ENCODE assay signal across 21 cellular contexts in genomic region chr11:65309006-65309405, GRCh38. TPM values are rescaled to one million over a fixed set of nuclear protein-coding genes. Genes with fewer than 3 reads are reported as not detected.
DNase-seq lines count a peak whose midpoint lies in the region; ATAC-seq, FAIRE-seq and TF ChIP-seq lines count a peak whose summit lies in the region.
"Had no signal": no experiment of that assay in that cellular context is flagged by ENCODE, and none has a peak within 500 bp of the region (broad histone marks: within the 10 kb centered on the region; RNA-seq: fewer than 3 reads in every experiment).

No MANE protein-coding gene starts in this region.

- POLR2A ChIA-PET in K562 (lab: Yijun Ruan, JAX) = interaction anchor here (0.9 to 1.2 kb wide), 3 partner anchors 11 to 34 kb away, joined by 3 to 6 read pairs (median 3); no protein-coding TSS in a partner anchor

- peak overlapping the region; percentile 65 for H3K27ac Mint-ChIP-seq in activated naive CD4-positive, alpha-beta T cell treated with anti-CD3 and anti-CD28 coated beads, Interleukin-2, amount 50 U/mL, for 24 hours
- H3K27ac Mint-ChIP-seq in activated naive CD4-positive, alpha-beta T cell treated with anti-CD3 and anti-CD28 coated beads, Interleukin-2, amount 10 ng/mL, durations not matched to agents 7 days and 5 days = no peak overlapping the region
- H3K27ac Mint-ChIP-seq: activated CD4-positive, alpha-beta T cell treated with anti-CD3 and anti-CD28 coated beads, Interleukin-2, amount 10 ng/mL, durations not matched to agents 7 days and 5 days had no signal

- intact Hi-C loops in K562 (cut with micrococcal nuclease) = no loop called here
- intact Hi-C loops in left lung (cut with DNase I) = no loop called here
- intact Hi-C loops in thyroid gland (cut with DNase I) = no loop called here

- peak; percentile 12; the same call in 1 of the 3 replicates for ATAC-seq in K562
- ATAC-seq in left lung = no peak
- no peak for ATAC-seq in GM18517 (IDR thresholded peaks at IDR 0.05; ENCODE audit: unreplicated experiment)
- ATAC-seq: foreskin keratinocyte had no signal

- WGBS in K562 (ENCODE audit: insufficient coverage, low coverage, missing lambda C conversion rate) = 44% methylated on average over 5 of the region's 5 CpGs
- 55 to 60% methylated on average over 5 of the region's 5 CpGs for WGBS in thyroid gland, 2 donors

- H3K36me3 Mint-ChIP-seq in activated naive CD4-positive, alpha-beta T cell treated with anti-CD3 and anti-CD28 coated beads, Interleukin-2, amount 50 U/mL, for 24 hours = peaks cover 2% of the 10 kb centered on the region
- H3K36me3 Mint-ChIP-seq in activated naive CD4-positive, alpha-beta T cell treated with anti-CD3 and anti-CD28 coated beads, Interleukin-2, amount 10 ng/mL, durations not matched to agents 7 days and 5 days = peaks cover 4% of the 10 kb centered on the region

- no TSS peak for BruUV-seq in K562 (replicated peaks; lab: Mats Ljungman, UMichigan)

- H3K4me3 Mint-ChIP-seq in activated naive CD4-positive, alpha-beta T cell treated with anti-CD3 and anti-CD28 coated beads, Interleukin-2, amount 50 U/mL, for 24 hours = no peak overlapping the region
- H3K4me3 Mint-ChIP-seq in activated naive CD4-positive, alpha-beta T cell treated with anti-CD3 and anti-CD28 coated beads, Interleukin-2, amount 10 ng/mL, durations not matched to agents 7 days and 5 days = no peak overlapping the region
- H3K4me3 Mint-ChIP-seq: activated CD4-positive, alpha-beta T cell treated with anti-CD3 and anti-CD28 coated beads, Interleukin-2, amount 10 ng/mL, durations not matched to agents 7 days and 5 days had no signal

- no peaks in the 10 kb centered on the region for H3K79me2 ChIP-seq in K562 (ENCODE audit: control insufficient read depth, insufficient read depth, low read length)

- H3K9me3 Mint-ChIP-seq in activated naive CD4-positive, alpha-beta T cell treated with anti-CD3 and anti-CD28 coated beads, Interleukin-2, amount 50 U/mL, for 24 hours = no peaks in the 10 kb centered on the region
- H3K9me3 Mint-ChIP-seq in activated naive CD4-positive, alpha-beta T cell treated with anti-CD3 and anti-CD28 coated beads, Interleukin-2, amount 10 ng/mL, durations not matched to agents 7 days and 5 days = no peaks in the 10 kb centered on the region
- H3K9me3 Mint-ChIP-seq: activated CD4-positive, alpha-beta T cell treated with anti-CD3 and anti-CD28 coated beads, Interleukin-2, amount 10 ng/mL, durations not matched to agents 7 days and 5 days had no signal

- H3K4me3 ChIP-seq in K562 (no peak overlapping the region), left lung (no peak overlapping the region), thyroid gland (replicated peaks in 1 of 3) (no peak overlapping the region)
- H3K4me3 ChIP-seq: lung, ovary had no signal

- no peak for FAIRE-seq in K562 (lab: Jason Lieb, UNC)
- FAIRE-seq: astrocyte, HTR-8/SVneo had no signal

- H3K27ac ChIP-seq in K562 (ENCODE audit: extremely low read depth, low read depth, low read length) = no peak overlapping the region
- H3K27ac ChIP-seq in left lung = peak overlapping the region; percentile 33 to 80
- peak overlapping the region; percentile 84 to 99 (median 96) for H3K27ac ChIP-seq in thyroid gland
- H3K27ac ChIP-seq: C4-2B, foreskin keratinocyte, ovary had no signal

- no peak overlapping the region for H3K9ac ChIP-seq in K562 (ENCODE audit: insufficient read depth in 1 of 2, low read depth in 2 of 2, low read length in 2 of 2)

- H3K4me2 ChIP-seq in K562 (ENCODE audit: insufficient read depth, low read length) = no peak overlapping the region

- no peaks in the 10 kb centered on the region for H3K9me3 ChIP-seq in K562 (replicated peaks; ENCODE audit: control insufficient read depth, insufficient read depth, low read depth, low read length)
- no peaks in the 10 kb centered on the region for H3K9me3 ChIP-seq in left lung
- H3K9me3 ChIP-seq in thyroid gland = no peaks in the 10 kb centered on the region
- H3K9me3 ChIP-seq: ovary had no signal

- DNase-seq in activated naive CD4-positive, alpha-beta T cell treated with anti-CD3 and anti-CD28 coated beads, Interleukin-2, amount 10 ng/mL, durations not matched to agents 7 days and 5 days = no peak
- DNase-seq in K562 (ENCODE audit: extremely low read depth in 1 of 4, low spot score in 3 of 4) (no peak), left lung (peak in 1 of 2 donors; percentile 28), thyroid gland (no peak), GDM1 (lab: John Stamatoyannopoulos, UW) (no peak), NCI-H2029 (lab: John Stamatoyannopoulos, UW) (no peak)
- DNase-seq: 8988T; activated CD4-positive, alpha-beta T cell treated with anti-CD3 and anti-CD28 coated beads, Interleukin-2, amount 10 ng/mL, durations not matched to agents 7 days and 5 days; activated naive CD4-positive, alpha-beta T cell; foreskin keratinocyte; NCI-H1417 treated with DMSO at 0.1 percent for 48 hours; NCI-H2171; NCI-H748 treated with DMSO at 0.1 percent for 48 hours; ovary; stimulated activated CD4-positive, alpha-beta T cell treated with anti-CD3 and anti-CD28 coated beads, Interleukin-4, amount 100 ng/mL, for 24 hours had no signal

- TF ChIP-seq CTCF in K562 (IDR thresholded peaks at IDR 0.05 in 2 of 3, conservative IDR thresholded peaks at IDR 0.05 in 1 of 3; ENCODE audit: insufficient read depth in 2 of 3, low read depth in 1 of 3, low read length in 3 of 3) (no peak), left lung (IDR thresholded peaks at IDR 0.05) (no peak), thyroid gland (IDR thresholded peaks at IDR 0.05) (no peak)

- peaks cover 5 to 26% of the 10 kb centered on the region in 2 experiments; a peak in 3 of 5 replicates for H3K4me1 ChIP-seq in K562 (replicated peaks in 1 of 2; ENCODE audit: control insufficient read depth in 2 of 2, insufficient read depth in 2 of 2, low read length in 2 of 2)
- H3K4me1 ChIP-seq in left lung = peaks cover 19 to 69% of the 10 kb centered on the region in 2 donors
- peaks cover 78 to 100% of the 10 kb centered on the region in 2 donors for H3K4me1 ChIP-seq in thyroid gland
- H3K4me1 ChIP-seq: foreskin keratinocyte had no signal

- no peaks in the 10 kb centered on the region for H4K20me1 ChIP-seq in K562 (replicated peaks; ENCODE audit: control insufficient read depth, insufficient read depth, low read length)

- CTCF ChIA-PET in activated naive CD4-positive, alpha-beta T cell treated with anti-CD3 and anti-CD28 coated beads, Interleukin-2, amount 10 ng/mL, durations not matched to agents 7 days and 5 days (lab: Charles Lee) = no interaction called here
- CTCF ChIA-PET in K562 (lab: Yijun Ruan, JAX; ENCODE audit: low intra/inter-chr PET ratio) = no interaction called here

- in situ Hi-C loops in K562 (cut with MboI) = no loop called here

- H3K27me3 ChIP-seq in K562 (ENCODE audit: control insufficient read depth in 2 of 2, insufficient read depth in 2 of 2, low read length in 2 of 2) = no peaks in the 10 kb centered on the region
- peaks cover 0 to 6% of the 10 kb centered on the region in 2 donors for H3K27me3 ChIP-seq in left lung
- no peaks in the 10 kb centered on the region for H3K27me3 ChIP-seq in thyroid gland
- H3K27me3 ChIP-seq: foreskin keratinocyte, ovary had no signal

- no peak for TF ChIP-seq RAD21 in K562 (CRISPR knock-in tag; conservative IDR thresholded peaks at IDR 0.05 in 1 of 2, IDR thresholded peaks at IDR 0.05 in 1 of 2)

- H3K4me1 Mint-ChIP-seq in activated naive CD4-positive, alpha-beta T cell treated with anti-CD3 and anti-CD28 coated beads, Interleukin-2, amount 50 U/mL, for 24 hours = peaks cover under 1% of the 10 kb centered on the region
- H3K4me1 Mint-ChIP-seq in activated naive CD4-positive, alpha-beta T cell treated with anti-CD3 and anti-CD28 coated beads, Interleukin-2, amount 10 ng/mL, durations not matched to agents 7 days and 5 days = no peaks in the 10 kb centered on the region
- H3K4me1 Mint-ChIP-seq: activated CD4-positive, alpha-beta T cell treated with anti-CD3 and anti-CD28 coated beads, Interleukin-2, amount 10 ng/mL, durations not matched to agents 7 days and 5 days had no signal

- TF ChIP-seq EP300 in K562 (IDR thresholded peaks at IDR 0.05; ENCODE audit: low read length) = no peak

- TF ChIP-seq POLR2A in K562 (conservative IDR thresholded peaks at IDR 0.05) (no peak), thyroid gland (IDR thresholded peaks at IDR 0.05) (no peak)

- H3K27me3 Mint-ChIP-seq in activated naive CD4-positive, alpha-beta T cell treated with anti-CD3 and anti-CD28 coated beads, Interleukin-2, amount 50 U/mL, for 24 hours = no peaks in the 10 kb centered on the region
- H3K27me3 Mint-ChIP-seq in activated naive CD4-positive, alpha-beta T cell treated with anti-CD3 and anti-CD28 coated beads, Interleukin-2, amount 10 ng/mL, durations not matched to agents 7 days and 5 days = peaks cover 11% of the 10 kb centered on the region

- H2AFZ ChIP-seq in K562 (ENCODE audit: low read depth, low read length) = no peak overlapping the region

- no peaks in the 10 kb centered on the region for H3K9me1 ChIP-seq in K562 (ENCODE audit: control insufficient read depth, insufficient read depth, low read length)

- H3K36me3 ChIP-seq in K562 (ENCODE audit: control insufficient read depth, insufficient read depth, low read length) (peaks cover 1% of the 10 kb centered on the region; the same call in 1 of the 3 replicates), left lung (no peaks in the 10 kb centered on the region), thyroid gland (no peaks in the 10 kb centered on the region)
- H3K36me3 ChIP-seq: ovary had no signal

RNA-seq across cellular contexts. Expression of gene CDC42EP2, which starts 5.7 kb away (rescaled TPM):
- total RNA-seq in K562 (2011; cell fraction: chromatin; rRNA removed; ENCODE audit: low replicate concordance) = 5.1 and 29.5 TPM in 2 replicates
- 17.6 and 26.3 TPM in 2 replicates for total RNA-seq in K562 (2011; cell fraction: nucleolus; rRNA removed)
- 11.7 and 13.1 TPM in 2 replicates for total RNA-seq in K562 (2011; cell fraction: nucleoplasm; rRNA removed)
- 0.54 and 2.6 TPM in 2 replicates for total RNA-seq in K562 (2014; rRNA removed)
- 0.29 TPM in 1 of 2 replicates, not detected in the other for total RNA-seq in K562 (2014; rRNA removed; fragmentation: Illumina TruSeq; extraction: Trizol)
- total RNA-seq in K562 (2015; rRNA removed; fragmentation: Illumina TruSeq; extraction: Trizol) = 0.79 and 1.3 TPM in 2 replicates
- total RNA-seq in K562 (2021) = 2.1 and 3.5 TPM in 2 replicates
- 0.45 and 1.9 TPM in 2 replicates for polyA plus RNA-seq in K562 (2011; rRNA removed)
- polyA plus RNA-seq in K562 (2011; cell fraction: cytosol; rRNA removed) = 0.68 and 3.8 TPM in 2 replicates
- polyA plus RNA-seq in K562 (2011; cell fraction: nucleus; rRNA removed) = 3.4 and 6.9 TPM in 2 replicates
- 2.2 and 4.8 TPM in 2 replicates for polyA plus RNA-seq in K562 (2012)
- 2.9 and 5.4 TPM in 2 replicates for polyA plus RNA-seq in K562 (2014; fragmentation: Illumina TruSeq; extraction: Trizol)
- under 1 TPM; 0.27 to 0.52 TPM for polyA plus RNA-seq in K562 (2014; fragmentation: Nextera tagmentation; extraction: Ambion mirVana)
- 1.1 and 1.5 TPM in 2 replicates for polyA plus RNA-seq in K562 (2014; rRNA removed)
- 0.53 and 1.1 TPM in 2 replicates for polyA minus RNA-seq in K562 (2011; rRNA and poly(A)+ RNA removed)
- polyA minus RNA-seq in K562 (2011; cell fraction: cytosol; rRNA and poly(A)+ RNA removed) = 1.3 and 2.0 TPM in 2 replicates
- 3.1 and 5.8 TPM in 2 replicates for polyA minus RNA-seq in K562 (2011; cell fraction: nucleus; rRNA and poly(A)+ RNA removed)
- total RNA-seq in left lung = 10 to 100 TPM; 11.6 to 18.5 TPM
- total RNA-seq in thyroid gland = 10 to 100 TPM; 20.6 to 35.7 (median 25.2) TPM

RNA-seq across cellular contexts. Expression of gene DPF2, which starts 24.6 kb away (rescaled TPM):
- total RNA-seq in K562 (2011; cell fraction: chromatin; rRNA removed; ENCODE audit: low replicate concordance) = 75.3 and 142 TPM in 2 replicates
- total RNA-seq in K562 (2011; cell fraction: nucleolus; rRNA removed) = 65.5 and 74.9 TPM in 2 replicates
- total RNA-seq in K562 (2011; cell fraction: nucleoplasm; rRNA removed) = 76.9 and 80.5 TPM in 2 replicates
- total RNA-seq in K562 (2014; rRNA removed) (34.4 and 44.0 TPM in 2 replicates), K562 (2014; rRNA removed; fragmentation: Illumina TruSeq; extraction: Trizol) (28.1 and 29.3 TPM in 2 replicates), K562 (2015; rRNA removed; fragmentation: Illumina TruSeq; extraction: Trizol) (41.0 and 41.1 TPM in 2 replicates), K562 (2021) (74.6 and 76.3 TPM in 2 replicates), left lung (10 to 100 TPM; 47.4 to 51.4 TPM), thyroid gland (10 to 100 TPM; 45.0 to 52.7 (median 48.0) TPM)
- polyA plus RNA-seq in K562 (2011; rRNA removed) (29.7 and 40.3 TPM in 2 replicates), K562 (2014; fragmentation: Illumina TruSeq; extraction: Trizol) (65.0 and 81.7 TPM in 2 replicates), K562 (2014; fragmentation: Nextera tagmentation; extraction: Ambion mirVana) (10 to 100 TPM; 15.6 to 33.2 TPM), K562 (2014; rRNA removed) (33.2 and 35.6 TPM in 2 replicates)
- polyA plus RNA-seq in K562 (2011; cell fraction: cytosol; rRNA removed) = 44.3 and 45.4 TPM in 2 replicates
- polyA plus RNA-seq in K562 (2011; cell fraction: nucleus; rRNA removed) = 64.8 and 70.4 TPM in 2 replicates
- polyA plus RNA-seq in K562 (2012) = 54.9 and 55.8 TPM in 2 replicates
- polyA minus RNA-seq in K562 (2011; rRNA and poly(A)+ RNA removed) = 31.7 and 32.1 TPM in 2 replicates
- polyA minus RNA-seq in K562 (2011; cell fraction: cytosol; rRNA and poly(A)+ RNA removed) = 25.4 and 35.7 TPM in 2 replicates
- 21.1 and 35.7 TPM in 2 replicates for polyA minus RNA-seq in K562 (2011; cell fraction: nucleus; rRNA and poly(A)+ RNA removed)

RNA-seq across cellular contexts. Expression of gene TIGD3, which starts 45.5 kb away (rescaled TPM):
- total RNA-seq in K562 (2011; cell fraction: chromatin; rRNA removed; ENCODE audit: low replicate concordance) = 0.79 and 1.5 TPM in 2 replicates
- total RNA-seq in K562 (2011; cell fraction: nucleolus; rRNA removed) = 1.4 and 1.5 TPM in 2 replicates
- 0.38 and 0.95 TPM in 2 replicates for total RNA-seq in K562 (2011; cell fraction: nucleoplasm; rRNA removed)
- total RNA-seq in K562 (2014; rRNA removed) = 1.3 and 2.1 TPM in 2 replicates
- total RNA-seq in K562 (2014; rRNA removed; fragmentation: Illumina TruSeq; extraction: Trizol) = 0.29 and 0.44 TPM in 2 replicates
- total RNA-seq in K562 (2015; rRNA removed; fragmentation: Illumina TruSeq; extraction: Trizol) = 0.65 and 0.75 TPM in 2 replicates
- 0.81 and 1.3 TPM in 2 replicates for total RNA-seq in K562 (2021)
- 0.39 and 0.56 TPM in 2 replicates for polyA plus RNA-seq in K562 (2011; rRNA removed)
- 0.53 and 1.1 TPM in 2 replicates for polyA plus RNA-seq in K562 (2011; cell fraction: cytosol; rRNA removed)
- 0.79 and 1.1 TPM in 2 replicates for polyA plus RNA-seq in K562 (2011; cell fraction: nucleus; rRNA removed)
- polyA plus RNA-seq in K562 (2012) = 1.0 and 1.8 TPM in 2 replicates
- polyA plus RNA-seq in K562 (2014; fragmentation: Illumina TruSeq; extraction: Trizol) = 0.49 and 0.64 TPM in 2 replicates
- under 1 TPM; 0.06 to 0.08 TPM for polyA plus RNA-seq in K562 (2014; fragmentation: Nextera tagmentation; extraction: Ambion mirVana)
- polyA plus RNA-seq in K562 (2014; rRNA removed) = 0.61 and 0.98 TPM in 2 replicates
- polyA minus RNA-seq in K562 (2011; rRNA and poly(A)+ RNA removed) = 0.12 and 0.25 TPM in 2 replicates
- polyA minus RNA-seq in K562 (2011; cell fraction: cytosol; rRNA and poly(A)+ RNA removed) = 0.64 TPM in 1 of 2 replicates, not detected in the other
- polyA minus RNA-seq in K562 (2011; cell fraction: nucleus; rRNA and poly(A)+ RNA removed) = 0.67 and 0.81 TPM in 2 replicates
- under 1 TPM; 0.21 to 0.32 TPM for total RNA-seq in left lung
- total RNA-seq in thyroid gland = under 1 TPM in 1 of 4 donors, not detected in 3; 0.34 TPM

RNA-seq across cellular contexts. Expression of gene POLA2, which starts 47.2 kb away (rescaled TPM):
- 265 and 326 TPM in 2 replicates for total RNA-seq in K562 (2011; cell fraction: chromatin; rRNA removed; ENCODE audit: low replicate concordance)
- 95.2 and 116 TPM in 2 replicates for total RNA-seq in K562 (2011; cell fraction: nucleolus; rRNA removed)
- 147 and 156 TPM in 2 replicates for total RNA-seq in K562 (2011; cell fraction: nucleoplasm; rRNA removed)
- 35.0 and 37.1 TPM in 2 replicates for total RNA-seq in K562 (2014; rRNA removed)
- total RNA-seq in K562 (2014; rRNA removed; fragmentation: Illumina TruSeq; extraction: Trizol) = 49.4 and 50.7 TPM in 2 replicates
- total RNA-seq in K562 (2015; rRNA removed; fragmentation: Illumina TruSeq; extraction: Trizol) = 47.5 and 52.5 TPM in 2 replicates
- total RNA-seq in K562 (2021) = 43.2 and 46.7 TPM in 2 replicates
- 114 and 134 TPM in 2 replicates for polyA plus RNA-seq in K562 (2011; rRNA removed)
- 93.4 and 98.1 TPM in 2 replicates for polyA plus RNA-seq in K562 (2011; cell fraction: cytosol; rRNA removed)
- 150 and 166 TPM in 2 replicates for polyA plus RNA-seq in K562 (2011; cell fraction: nucleus; rRNA removed)
- 38.7 and 48.5 TPM in 2 replicates for polyA plus RNA-seq in K562 (2012)
- polyA plus RNA-seq in K562 (2014; fragmentation: Illumina TruSeq; extraction: Trizol) = 92.7 and 113 TPM in 2 replicates
- polyA plus RNA-seq in K562 (2014; fragmentation: Nextera tagmentation; extraction: Ambion mirVana) = 1 to 10 TPM; 2.7 to 5.6 TPM
- polyA plus RNA-seq in K562 (2014; rRNA removed) = 44.4 and 52.8 TPM in 2 replicates
- polyA minus RNA-seq in K562 (2011; rRNA and poly(A)+ RNA removed) = 120 and 125 TPM in 2 replicates
- 44.7 and 51.1 TPM in 2 replicates for polyA minus RNA-seq in K562 (2011; cell fraction: cytosol; rRNA and poly(A)+ RNA removed)
- polyA minus RNA-seq in K562 (2011; cell fraction: nucleus; rRNA and poly(A)+ RNA removed) = 49.7 and 85.1 TPM in 2 replicates
- 10 to 100 TPM in 1 of 2 donors, 1 to 10 TPM in 1; 9.4 to 19.2 TPM for total RNA-seq in left lung
- 10 to 100 TPM in 2 of 4 donors, 1 to 10 TPM in 2; 7.6 to 11.3 (median 10.4) TPM for total RNA-seq in thyroid gland
